ENCODE assay signal across 8 cellular contexts in genomic region chr19:8209965-8210659, GRCh38. TPM values are rescaled to one million over a fixed set of nuclear protein-coding genes. Genes with fewer than 3 reads are reported as not detected.
DNase-seq lines count a peak whose midpoint lies in the region; ATAC-seq and TF ChIP-seq lines count a peak whose summit lies in the region.

No MANE protein-coding gene starts in this region.

- H3K27me3 ChIP-seq in dorsolateral prefrontal cortex: no peaks in the 10 kb centered on the region

- no peaks in the 10 kb centered on the region for H3K36me3 Mint-ChIP-seq in natural killer cell treated with Interleukin-12 subunit alpha and Interleukin-12 subunit beta and Interleukin-15 and Interleukin-18, amount 100 ng/mL, for 72 hours

- peaks cover 30 to 36% of the 10 kb centered on the region in 2 donors for H3K4me1 Mint-ChIP-seq in natural killer cell treated with Interleukin-12 subunit alpha and Interleukin-12 subunit beta and Interleukin-15 and Interleukin-18, amount 100 ng/mL, for 72 hours (ENCODE audit: low read depth in 2 of 2)

- H3K27me3 Mint-ChIP-seq in natural killer cell treated with Interleukin-12 subunit alpha and Interleukin-12 subunit beta and Interleukin-15 and Interleukin-18, amount 100 ng/mL, for 72 hours: no peaks in the 10 kb centered on the region

- intact Hi-C loops in dorsolateral prefrontal cortex (cut with DNase I): loop anchor here (2.0 to 5.0 kb wide), 3 partner anchors 39 to 53 kb away; no protein-coding TSS in a partner anchor

- no peak for ATAC-seq in natural killer cell treated with Interleukin-12 subunit alpha and Interleukin-12 subunit beta and Interleukin-15 and Interleukin-18, amount 100 ng/mL, for 72 hours
- no peak for ATAC-seq in HG03175 (IDR thresholded peaks at IDR 0.05; ENCODE audit: unreplicated experiment)

- peak; percentile 22 for DNase-seq in GM12865 (ENCODE audit: low read depth)
- DNase-seq in LNCaP clone FGC (ENCODE audit: low read depth): no peak
- DNase-seq in dorsolateral prefrontal cortex: peak in 2 of 10 donors; percentile 54 to 55
- DNase-seq in natural killer cell treated with Interleukin-12 subunit alpha and Interleukin-12 subunit beta and Interleukin-15 and Interleukin-18, amount 100 ng/mL, for 72 hours (ENCODE audit: low spot score): no peak
- no peak for DNase-seq in NCI-H1436 (lab: John Stamatoyannopoulos, UW)
- DNase-seq in activated CD8-positive, alpha-beta memory T cell treated with anti-CD3 and anti-CD28 coated beads for 24 hours: no peak
- no peak for DNase-seq in iPS-NIHi7 (ENCODE audit: extremely low spot score)

- no peaks in the 10 kb centered on the region for H3K9me3 Mint-ChIP-seq in natural killer cell treated with Interleukin-12 subunit alpha and Interleukin-12 subunit beta and Interleukin-15 and Interleukin-18, amount 100 ng/mL, for 72 hours

- H3K4me3 Mint-ChIP-seq in natural killer cell treated with Interleukin-12 subunit alpha and Interleukin-12 subunit beta and Interleukin-15 and Interleukin-18, amount 100 ng/mL, for 72 hours: peak overlapping the region; percentile 100

- H3K27ac Mint-ChIP-seq in natural killer cell treated with Interleukin-12 subunit alpha and Interleukin-12 subunit beta and Interleukin-15 and Interleukin-18, amount 100 ng/mL, for 72 hours: peak overlapping the region; percentile 99

- peak overlapping the region; percentile 61 to 99 (median 96) for H3K27ac ChIP-seq in dorsolateral prefrontal cortex

- TF ChIP-seq CTCF in GM12865 (IDR thresholded peaks at IDR 0.05; ENCODE audit: insufficient read depth, low read depth, low read length, missing control alignments) (no peak), LNCaP clone FGC (IDR thresholded peaks at IDR 0.05; ENCODE audit: control insufficient read depth, extremely low read depth, insufficient read depth) (no peak), dorsolateral prefrontal cortex (IDR thresholded peaks at IDR 0.05 in 54 of 56, conservative IDR thresholded peaks at IDR 0.05 in 2 of 56; ENCODE audit: low read depth in 1 of 56, partially characterized antibody in 56 of 56) (no peak)

- H3K4me3 ChIP-seq in GM12865 (ENCODE audit: low read depth, low read length) (peak overlapping the region; percentile 97), LNCaP clone FGC (ENCODE audit: low read depth, low read length) (peak overlapping the region; percentile 84), dorsolateral prefrontal cortex (peak overlapping the region; percentile 63 to 96 (median 89))

RNA-seq across cellular contexts. Expression of gene CERS4, which starts 0.9 kb away (rescaled TPM):
- 100 to 1,000 TPM in 54 of 120 experiments, 10 to 100 TPM in 66; 53.5 to 155 (median 97.3) TPM for total RNA-seq in dorsolateral prefrontal cortex
- total RNA-seq in natural killer cell treated with Interleukin-12 subunit alpha and Interleukin-12 subunit beta and Interleukin-15 and Interleukin-18, amount 100 ng/mL, for 72 hours: 10 to 100 TPM; 36.8 to 55.8 TPM
